Comparison of ENCODE assay signal across 6 cellular contexts in the genomic region with DNA sequence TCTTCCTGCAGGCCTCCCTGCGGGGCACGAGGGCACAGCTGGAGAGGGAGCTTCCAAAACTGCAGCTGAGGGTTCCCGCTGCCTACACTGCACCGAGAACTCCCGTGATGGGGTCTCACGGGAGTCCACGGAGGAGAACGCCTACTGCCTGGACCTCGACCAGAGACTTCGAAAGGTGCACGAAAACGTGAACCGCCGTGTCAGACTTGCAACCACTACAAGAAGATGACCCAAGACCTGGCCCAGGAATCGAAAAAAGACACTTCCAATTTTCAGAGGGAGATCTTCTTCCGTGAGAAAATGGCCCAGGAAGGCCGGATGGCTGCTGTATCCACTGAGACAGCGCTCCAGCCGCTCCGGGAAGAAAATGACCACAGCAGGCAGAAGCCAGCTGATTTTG. TPM values are rescaled to one million over a fixed set of nuclear protein-coding genes. Genes with fewer than 3 reads are reported as not detected.
"Had no signal": no experiment of that assay in that cellular context is flagged by ENCODE, and none has a peak within 500 bp of the region (broad histone marks: within the 10 kb centered on the region; RNA-seq: fewer than 3 reads in every experiment).

No MANE protein-coding gene starts in this region.

- H3K27ac ChIP-seq: HL-60 had no signal

- DNase-seq: IMR-90 had no signal

- H3K4me3 ChIP-seq: K562 had no signal

RNA-seq across cellular contexts. Expression of a gene that starts 52.9 kb away (rescaled TPM):
- total RNA-seq: HepG2, HT-29 had no signal
- polyA plus RNA-seq: HepG2, IgD-negative memory B cell, IMR-90 had no signal
